In the genomic region with DNA sequence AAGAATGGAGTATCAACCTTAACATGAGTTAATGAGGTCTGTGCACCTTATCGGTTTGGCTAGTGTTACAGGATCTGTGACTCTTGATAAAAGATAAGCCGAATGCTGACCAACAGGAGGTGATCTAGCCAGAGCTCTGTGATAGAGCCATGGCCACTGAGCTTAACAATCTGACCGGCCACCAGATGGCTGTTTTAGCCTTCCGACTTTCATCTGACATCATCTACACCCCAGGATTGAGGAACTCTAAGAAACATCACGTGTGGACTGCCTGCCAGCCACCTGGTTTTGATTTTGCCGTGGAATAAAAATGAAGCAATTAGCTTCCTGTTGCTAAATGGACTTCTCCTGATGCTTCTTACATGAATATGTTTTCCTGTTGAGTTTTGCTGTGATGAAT, we compare ENCODE assay signal across 17 cellular contexts.
A peak's percentile ranks its signal among the peaks of the same experiment; 100 is the strongest.
DNase-seq lines count a peak whose midpoint lies in the region; ATAC-seq and TF ChIP-seq lines count a peak whose summit lies in the region.
"Had no signal": no experiment of that assay in that cellular context is flagged by ENCODE, and none has a peak within 500 bp of the region (broad histone marks: within the 10 kb centered on the region; RNA-seq: fewer than 3 reads in every experiment).

No MANE protein-coding gene starts in this region.

- H3K36me3 ChIP-seq in adipocyte (ENCODE audit: control insufficient read depth, insufficient read depth, low read length, severe bottlenecking), result no peaks in the 10 kb centered on the region
- no peaks in the 10 kb centered on the region for H3K36me3 ChIP-seq in adrenal gland (replicated peaks in 1 of 2)
- H3K36me3 ChIP-seq: ascending aorta had no signal

- no peaks in the 10 kb centered on the region for H3K4me1 ChIP-seq in adipocyte (ENCODE audit: control insufficient read depth, insufficient read depth, low read length)
- no peaks in the 10 kb centered on the region for H3K4me1 ChIP-seq in adrenal gland (replicated peaks in 1 of 2)
- H3K4me1 ChIP-seq: ascending aorta had no signal

- peak; percentile 4 for DNase-seq in ELR (ENCODE audit: low read depth)
- DNase-seq in KBM-7, result peak; percentile 1
- peak; percentile 19 for DNase-seq in adipocyte (ENCODE audit: low read depth)
- peak; percentile 21 for DNase-seq in mucosa of gallbladder (ENCODE audit: low spot score)
- DNase-seq in adrenal gland, result no peak
- no peak for DNase-seq in NCI-H1694 treated with DMSO at 0.1 percent for 48 hours (lab: John Stamatoyannopoulos, UW)
- DNase-seq: activated effector memory CD4-positive, alpha-beta T cell treated with Interleukin-2 at 50 U/mL for 16 hours; CD8-positive, alpha-beta T cell; erythroblast; naive B cell; NCI-H1048; NCI-H2171 treated with DMSO at 0.1 percent for 48 hours had no signal

- intact Hi-C loops in adrenal gland (cut with DNase I), result no loop called here

- H3K4me3 ChIP-seq in adipocyte (ENCODE audit: low read length) (no peak overlapping the region), adrenal gland (no peak overlapping the region)
- H3K4me3 ChIP-seq: ascending aorta, coronary artery had no signal

- no peak overlapping the region for H3K9ac ChIP-seq in adipocyte (ENCODE audit: low read length)

- H3K9me3 ChIP-seq in adipocyte (ENCODE audit: control insufficient read depth, low read length) (no peaks in the 10 kb centered on the region), adrenal gland (replicated peaks in 1 of 3) (no peaks in the 10 kb centered on the region)
- H3K9me3 ChIP-seq: ascending aorta had no signal

- peaks cover 4% of the 10 kb centered on the region for H3K27me3 ChIP-seq in adipocyte (replicated peaks; ENCODE audit: control insufficient read depth, insufficient read depth, low read length)
- no peaks in the 10 kb centered on the region for H3K27me3 ChIP-seq in adrenal gland
- H3K27me3 ChIP-seq: ascending aorta had no signal

- H3K27ac ChIP-seq in adrenal gland, result no peak overlapping the region
- H3K27ac ChIP-seq: ascending aorta, coronary artery had no signal

- TF ChIP-seq CTCF in adrenal gland (IDR thresholded peaks at IDR 0.05), result no peak

- ATAC-seq in GM18505 (IDR thresholded peaks at IDR 0.05; ENCODE audit: unreplicated experiment), result no peak
- ATAC-seq: CD8-positive, alpha-beta T cell; left lobe of liver; SK-N-SH treated with all-trans-retinoic acid at 6 μM for 48 hours had no signal

- 59 to 64% (median 61%) methylated on average over 6 of the region's 6 CpGs for WGBS in adrenal gland, 4 donors

- TF ChIP-seq POLR2A in adrenal gland (IDR thresholded peaks at IDR 0.05) (no peak), GM18505 (IDR thresholded peaks at IDR 0.05; ENCODE audit: borderline replicate concordance, extremely low read depth, insufficient read depth, insufficient read length) (no peak)

- in situ Hi-C loops in KBM-7 (cut with MboI; ENCODE audit: low pct_unique_long_range_greater_than_20kb, low sequenced_read_pairs), result no loop called here

Comparison
In these comparisons a context has a peak if more than half of its experiments do, and no peak if none do; other contexts are left out.
1. DNase-seq: peak in ELR (single experiment), KBM-7 (single experiment), adipocyte (single experiment) and mucosa of gallbladder (single experiment); none in adrenal gland (0 of 7) and NCI-H1694 treated with DMSO at 0.1 percent for 48 hours (single experiment).